In the genomic region with DNA sequence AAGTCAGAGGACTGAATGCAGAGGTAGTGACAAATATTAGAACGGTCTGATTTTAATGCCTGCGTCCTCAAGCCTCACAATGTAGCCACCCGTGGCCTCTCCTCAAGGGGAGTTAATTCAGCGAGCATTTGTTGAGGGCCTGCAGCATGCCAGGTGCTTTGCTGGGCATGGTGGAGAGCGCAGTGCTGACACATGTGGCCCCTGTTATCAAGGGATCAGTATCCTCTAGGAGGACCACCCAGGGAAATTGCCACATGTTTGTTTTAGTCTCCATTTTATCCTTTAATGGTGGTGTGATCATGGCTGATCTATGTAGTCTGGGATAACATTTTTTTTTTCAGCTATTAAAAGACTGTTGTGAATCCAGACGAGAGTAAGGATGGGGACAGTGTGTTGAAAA, we compare ENCODE assay signal across 1 cellular context.
TF ChIP-seq lines count a peak whose summit lies in the region.

No MANE protein-coding gene starts in this region.

TF ChIP-seq in GM12878, 131 proteins besides CTCF, POLR2A, EP300 and RAD21 (continued from another document):
- TF ChIP-seq, protein P1, sequence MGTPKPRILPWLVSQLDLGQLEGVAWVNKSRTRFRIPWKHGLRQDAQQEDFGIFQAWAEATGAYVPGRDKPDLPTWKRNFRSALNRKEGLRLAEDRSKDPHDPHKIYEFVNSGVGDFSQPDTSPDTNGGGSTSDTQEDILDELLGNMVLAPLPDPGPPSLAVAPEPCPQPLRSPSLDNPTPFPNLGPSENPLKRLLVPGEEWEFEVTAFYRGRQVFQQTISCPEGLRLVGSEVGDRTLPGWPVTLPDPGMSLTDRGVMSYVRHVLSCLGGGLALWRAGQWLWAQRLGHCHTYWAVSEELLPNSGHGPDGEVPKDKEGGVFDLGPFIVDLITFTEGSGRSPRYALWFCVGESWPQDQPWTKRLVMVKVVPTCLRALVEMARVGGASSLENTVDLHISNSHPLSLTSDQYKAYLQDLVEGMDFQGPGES (IDR thresholded peaks at IDR 0.05), result no peak
- TF ChIP-seq FOS (IDR thresholded peaks at IDR 0.05; ENCODE audit: borderline replicate concordance, extremely low read depth, insufficient read length), result no peak
- TF ChIP-seq, protein P2, sequence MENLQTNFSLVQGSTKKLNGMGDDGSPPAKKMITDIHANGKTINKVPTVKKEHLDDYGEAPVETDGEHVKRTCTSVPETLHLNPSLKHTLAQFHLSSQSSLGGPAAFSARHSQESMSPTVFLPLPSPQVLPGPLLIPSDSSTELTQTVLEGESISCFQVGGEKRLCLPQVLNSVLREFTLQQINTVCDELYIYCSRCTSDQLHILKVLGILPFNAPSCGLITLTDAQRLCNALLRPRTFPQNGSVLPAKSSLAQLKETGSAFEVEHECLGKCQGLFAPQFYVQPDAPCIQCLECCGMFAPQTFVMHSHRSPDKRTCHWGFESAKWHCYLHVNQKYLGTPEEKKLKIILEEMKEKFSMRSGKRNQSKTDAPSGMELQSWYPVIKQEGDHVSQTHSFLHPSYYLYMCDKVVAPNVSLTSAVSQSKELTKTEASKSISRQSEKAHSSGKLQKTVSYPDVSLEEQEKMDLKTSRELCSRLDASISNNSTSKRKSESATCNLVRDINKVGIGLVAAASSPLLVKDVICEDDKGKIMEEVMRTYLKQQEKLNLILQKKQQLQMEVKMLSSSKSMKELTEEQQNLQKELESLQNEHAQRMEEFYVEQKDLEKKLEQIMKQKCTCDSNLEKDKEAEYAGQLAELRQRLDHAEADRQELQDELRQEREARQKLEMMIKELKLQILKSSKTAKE (IDR thresholded peaks at IDR 0.05; ENCODE audit: low read depth, poor library complexity, severe bottlenecking), result no peak
- TF ChIP-seq ZNF217 (IDR thresholded peaks at IDR 0.05), result no peak
- no peak for TF ChIP-seq SP1 (IDR thresholded peaks at IDR 0.05; ENCODE audit: low read depth, low read length)
- TF ChIP-seq, protein P3, sequence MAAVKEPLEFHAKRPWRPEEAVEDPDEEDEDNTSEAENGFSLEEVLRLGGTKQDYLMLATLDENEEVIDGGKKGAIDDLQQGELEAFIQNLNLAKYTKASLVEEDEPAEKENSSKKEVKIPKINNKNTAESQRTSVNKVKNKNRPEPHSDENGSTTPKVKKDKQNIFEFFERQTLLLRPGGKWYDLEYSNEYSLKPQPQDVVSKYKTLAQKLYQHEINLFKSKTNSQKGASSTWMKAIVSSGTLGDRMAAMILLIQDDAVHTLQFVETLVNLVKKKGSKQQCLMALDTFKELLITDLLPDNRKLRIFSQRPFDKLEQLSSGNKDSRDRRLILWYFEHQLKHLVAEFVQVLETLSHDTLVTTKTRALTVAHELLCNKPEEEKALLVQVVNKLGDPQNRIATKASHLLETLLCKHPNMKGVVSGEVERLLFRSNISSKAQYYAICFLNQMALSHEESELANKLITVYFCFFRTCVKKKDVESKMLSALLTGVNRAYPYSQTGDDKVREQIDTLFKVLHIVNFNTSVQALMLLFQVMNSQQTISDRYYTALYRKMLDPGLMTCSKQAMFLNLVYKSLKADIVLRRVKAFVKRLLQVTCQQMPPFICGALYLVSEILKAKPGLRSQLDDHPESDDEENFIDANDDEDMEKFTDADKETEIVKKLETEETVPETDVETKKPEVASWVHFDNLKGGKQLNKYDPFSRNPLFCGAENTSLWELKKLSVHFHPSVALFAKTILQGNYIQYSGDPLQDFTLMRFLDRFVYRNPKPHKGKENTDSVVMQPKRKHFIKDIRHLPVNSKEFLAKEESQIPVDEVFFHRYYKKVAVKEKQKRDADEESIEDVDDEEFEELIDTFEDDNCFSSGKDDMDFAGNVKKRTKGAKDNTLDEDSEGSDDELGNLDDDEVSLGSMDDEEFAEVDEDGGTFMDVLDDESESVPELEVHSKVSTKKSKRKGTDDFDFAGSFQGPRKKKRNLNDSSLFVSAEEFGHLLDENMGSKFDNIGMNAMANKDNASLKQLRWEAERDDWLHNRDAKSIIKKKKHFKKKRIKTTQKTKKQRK (IDR thresholded peaks at IDR 0.05; ENCODE audit: low read depth, low read length), result no peak
- no peak for TF ChIP-seq CREB1 (IDR thresholded peaks at IDR 0.05; ENCODE audit: low read depth)
- no peak for TF ChIP-seq IRF4 (IDR thresholded peaks at IDR 0.05; ENCODE audit: low read depth, low read length)
- TF ChIP-seq, protein P4, sequence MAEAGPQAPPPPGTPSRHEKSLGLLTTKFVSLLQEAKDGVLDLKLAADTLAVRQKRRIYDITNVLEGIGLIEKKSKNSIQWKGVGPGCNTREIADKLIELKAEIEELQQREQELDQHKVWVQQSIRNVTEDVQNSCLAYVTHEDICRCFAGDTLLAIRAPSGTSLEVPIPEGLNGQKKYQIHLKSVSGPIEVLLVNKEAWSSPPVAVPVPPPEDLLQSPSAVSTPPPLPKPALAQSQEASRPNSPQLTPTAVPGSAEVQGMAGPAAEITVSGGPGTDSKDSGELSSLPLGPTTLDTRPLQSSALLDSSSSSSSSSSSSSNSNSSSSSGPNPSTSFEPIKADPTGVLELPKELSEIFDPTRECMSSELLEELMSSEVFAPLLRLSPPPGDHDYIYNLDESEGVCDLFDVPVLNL (IDR thresholded peaks at IDR 0.05; ENCODE audit: low read depth, low read length), result no peak
- no peak for TF ChIP-seq MTA3 (IDR thresholded peaks at IDR 0.05; ENCODE audit: borderline replicate concordance, low read length)
- TF ChIP-seq NR2F1 (conservative IDR thresholded peaks at IDR 0.05), result no peak
- no peak for TF ChIP-seq CBX5 (IDR thresholded peaks at IDR 0.05; ENCODE audit: low read depth)
- TF ChIP-seq CBX3 (IDR thresholded peaks at IDR 0.05; ENCODE audit: borderline replicate concordance, low read depth), result no peak
- no peak for TF ChIP-seq CHD4 (IDR thresholded peaks at IDR 0.05)
- TF ChIP-seq ATF7 (IDR thresholded peaks at IDR 0.05; ENCODE audit: low read depth), result no peak
- TF ChIP-seq, protein P5, sequence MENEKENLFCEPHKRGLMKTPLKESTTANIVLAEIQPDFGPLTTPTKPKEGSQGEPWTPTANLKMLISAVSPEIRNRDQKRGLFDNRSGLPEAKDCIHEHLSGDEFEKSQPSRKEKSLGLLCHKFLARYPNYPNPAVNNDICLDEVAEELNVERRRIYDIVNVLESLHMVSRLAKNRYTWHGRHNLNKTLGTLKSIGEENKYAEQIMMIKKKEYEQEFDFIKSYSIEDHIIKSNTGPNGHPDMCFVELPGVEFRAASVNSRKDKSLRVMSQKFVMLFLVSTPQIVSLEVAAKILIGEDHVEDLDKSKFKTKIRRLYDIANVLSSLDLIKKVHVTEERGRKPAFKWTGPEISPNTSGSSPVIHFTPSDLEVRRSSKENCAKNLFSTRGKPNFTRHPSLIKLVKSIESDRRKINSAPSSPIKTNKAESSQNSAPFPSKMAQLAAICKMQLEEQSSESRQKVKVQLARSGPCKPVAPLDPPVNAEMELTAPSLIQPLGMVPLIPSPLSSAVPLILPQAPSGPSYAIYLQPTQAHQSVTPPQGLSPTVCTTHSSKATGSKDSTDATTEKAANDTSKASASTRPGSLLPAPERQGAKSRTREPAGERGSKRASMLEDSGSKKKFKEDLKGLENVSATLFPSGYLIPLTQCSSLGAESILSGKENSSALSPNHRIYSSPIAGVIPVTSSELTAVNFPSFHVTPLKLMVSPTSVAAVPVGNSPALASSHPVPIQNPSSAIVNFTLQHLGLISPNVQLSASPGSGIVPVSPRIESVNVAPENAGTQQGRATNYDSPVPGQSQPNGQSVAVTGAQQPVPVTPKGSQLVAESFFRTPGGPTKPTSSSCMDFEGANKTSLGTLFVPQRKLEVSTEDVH (IDR thresholded peaks at IDR 0.05; ENCODE audit: low read depth, partially characterized antibody), result no peak
- TF ChIP-seq, protein P6, sequence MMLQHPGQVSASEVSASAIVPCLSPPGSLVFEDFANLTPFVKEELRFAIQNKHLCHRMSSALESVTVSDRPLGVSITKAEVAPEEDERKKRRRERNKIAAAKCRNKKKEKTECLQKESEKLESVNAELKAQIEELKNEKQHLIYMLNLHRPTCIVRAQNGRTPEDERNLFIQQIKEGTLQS (IDR thresholded peaks at IDR 0.05; ENCODE audit: borderline replicate concordance, extremely low read depth, low read depth, low read length), result no peak
- TF ChIP-seq, protein P7, sequence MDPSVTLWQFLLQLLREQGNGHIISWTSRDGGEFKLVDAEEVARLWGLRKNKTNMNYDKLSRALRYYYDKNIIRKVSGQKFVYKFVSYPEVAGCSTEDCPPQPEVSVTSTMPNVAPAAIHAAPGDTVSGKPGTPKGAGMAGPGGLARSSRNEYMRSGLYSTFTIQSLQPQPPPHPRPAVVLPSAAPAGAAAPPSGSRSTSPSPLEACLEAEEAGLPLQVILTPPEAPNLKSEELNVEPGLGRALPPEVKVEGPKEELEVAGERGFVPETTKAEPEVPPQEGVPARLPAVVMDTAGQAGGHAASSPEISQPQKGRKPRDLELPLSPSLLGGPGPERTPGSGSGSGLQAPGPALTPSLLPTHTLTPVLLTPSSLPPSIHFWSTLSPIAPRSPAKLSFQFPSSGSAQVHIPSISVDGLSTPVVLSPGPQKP (IDR thresholded peaks at IDR 0.05; ENCODE audit: low read depth, low read length), result no peak
